Comparison of ENCODE assay signal across 8 cellular contexts in genomic region chr3:129181834-129182233, GRCh38. TPM values are rescaled to one million over a fixed set of nuclear protein-coding genes. Genes with fewer than 3 reads are reported as not detected.
A peak's percentile ranks its signal among the peaks of the same experiment; 100 is the strongest.
DNase-seq lines count a peak whose midpoint lies in the region; ATAC-seq and TF ChIP-seq lines count a peak whose summit lies in the region.

No MANE protein-coding gene starts in this region.

- H3K14ac ChIP-seq in trophoblast cell (ENCODE audit: low read length): no peak overlapping the region

- H2AK5ac ChIP-seq in trophoblast cell (ENCODE audit: low read length): no peak overlapping the region

- H3K36me3 ChIP-seq in GM06990 (ENCODE audit: control insufficient read depth, insufficient read depth, low read length): no peaks in the 10 kb centered on the region; the same call in 1 of the 2 replicates
- H3K36me3 ChIP-seq in PC-3 (ENCODE audit: low read depth, low read length): peaks cover 35% of the 10 kb centered on the region
- peaks cover 9 to 16% of the 10 kb centered on the region in 2 experiments for H3K36me3 ChIP-seq in trophoblast cell (ENCODE audit: control insufficient read depth in 1 of 2, insufficient read depth in 2 of 2, low read length in 2 of 2)

- intact Hi-C loops in PC-3 (cut with micrococcal nuclease): loop anchor here (5.0 kb wide), 1 partner anchor 45 kb away; no protein-coding TSS in a partner anchor

- no peak overlapping the region for H3K23ac ChIP-seq in trophoblast cell (ENCODE audit: low read length)

- H3K9ac ChIP-seq in PC-3 (ENCODE audit: low read length) (peak overlapping the region; percentile 100), trophoblast cell (ENCODE audit: low read length) (no peak overlapping the region)

- H3K4me3 ChIP-seq in GM06990 (replicated peaks; ENCODE audit: low read depth, low read length) (peak overlapping the region; percentile 100), PC-3 (ENCODE audit: low read length) (peak overlapping the region; percentile 84), epithelial cell of esophagus (ENCODE audit: low read length) (peak overlapping the region; percentile 85), trophoblast cell (ENCODE audit: low read depth, low read length) (no peak overlapping the region)

- H3K18ac ChIP-seq in trophoblast cell (ENCODE audit: low read length): no peak overlapping the region

- ATAC-seq in PC-3: no peak
- ATAC-seq in HG02840 (IDR thresholded peaks at IDR 0.05; ENCODE audit: low FRiP score, unreplicated experiment): no peak
- no peak for ATAC-seq in GM18520 (IDR thresholded peaks at IDR 0.05; ENCODE audit: unreplicated experiment)

- no peak overlapping the region for H4K91ac ChIP-seq in trophoblast cell (ENCODE audit: low read depth, low read length)

- H3K79me1 ChIP-seq in trophoblast cell (ENCODE audit: low read length): peaks cover 12% of the 10 kb centered on the region

- H2AFZ ChIP-seq in PC-3 (ENCODE audit: low read length): no peak overlapping the region
- H2AFZ ChIP-seq in trophoblast cell (ENCODE audit: insufficient read depth, low read length, poor library complexity): no peak overlapping the region

- DNase-seq in GM06990 (ENCODE audit: extremely low read depth, insufficient read length): no peak
- DNase-seq in PC-3: no peak
- no peak for DNase-seq in epithelial cell of esophagus (ENCODE audit: low read depth)
- DNase-seq in trophoblast cell: no peak
- DNase-seq in NCI-H524 treated with DMSO at 0.1 percent for 48 hours (lab: John Stamatoyannopoulos, UW): no peak
- DNase-seq in NCI-H1417 (lab: John Stamatoyannopoulos, UW): no peak

- H3F3A ChIP-seq in PC-3 (ENCODE audit: low read length, unreplicated experiment): no peaks in the 10 kb centered on the region

- CTCF ChIA-PET in PC-3 (lab: Charles Lee): interaction anchor here (1.8 kb wide), 1 partner anchor 63 kb away, joined by 4 read pairs; no protein-coding TSS in a partner anchor

- no TSS peak for BruUV-seq in PC-3 (replicated peaks; lab: Mats Ljungman, UMichigan)

- no CpG with 5 or more reads among the region's 2 CpGs for WGBS in trophoblast cell (ENCODE audit: extremely low coverage, insufficient coverage, insufficient read length)

- H3K9me2 ChIP-seq in PC-3 (replicated peaks; ENCODE audit: low read length): no peaks in the 10 kb centered on the region

- no peaks in the 10 kb centered on the region for H3K9me3 ChIP-seq in PC-3 (ENCODE audit: low read length)
- H3K9me3 ChIP-seq in trophoblast cell (ENCODE audit: insufficient read depth, low read depth, low read length): no peaks in the 10 kb centered on the region

- TF ChIP-seq CTCF in GM06990 (IDR thresholded peaks at IDR 0.05; ENCODE audit: insufficient read depth, low read length, poor library complexity, severe bottlenecking) (no peak), PC-3 (conservative IDR thresholded peaks at IDR 0.05; ENCODE audit: low read depth, low read length) (no peak), epithelial cell of esophagus (IDR thresholded peaks at IDR 0.05; ENCODE audit: insufficient read depth, low read depth, low read length, missing control alignments) (no peak)

- H4K20me1 ChIP-seq in PC-3 (ENCODE audit: low read length): peaks cover 54% of the 10 kb centered on the region

- no peaks in the 10 kb centered on the region for H3K27me3 ChIP-seq in GM06990 (replicated peaks; ENCODE audit: control insufficient read depth, insufficient read depth, low read length)
- H3K27me3 ChIP-seq in PC-3 (ENCODE audit: low read length): no peaks in the 10 kb centered on the region
- no peaks in the 10 kb centered on the region for H3K27me3 ChIP-seq in trophoblast cell (ENCODE audit: insufficient read depth, low read length)

- no peak overlapping the region for H3K4ac ChIP-seq in trophoblast cell (ENCODE audit: low read depth, low read length)

- H3K27ac ChIP-seq in PC-3 (ENCODE audit: low read length) (peak overlapping the region; percentile 90), trophoblast cell (ENCODE audit: low read depth, low read length) (no peak overlapping the region)

- H3K4me2 ChIP-seq in PC-3 (ENCODE audit: low read length) (peak overlapping the region; percentile 90), trophoblast cell (ENCODE audit: low read length) (peak overlapping the region; percentile 28)

- H2BK12ac ChIP-seq in trophoblast cell (ENCODE audit: low read length): no peak overlapping the region

- H3K79me2 ChIP-seq in PC-3 (ENCODE audit: low read length) (peaks cover 95% of the 10 kb centered on the region), trophoblast cell (ENCODE audit: control insufficient read depth, insufficient read depth, low read length, poor library complexity) (peaks cover 35% of the 10 kb centered on the region)

- H2BK5ac ChIP-seq in trophoblast cell (ENCODE audit: low read depth, low read length, poor library complexity): no peak overlapping the region

- H4K12ac ChIP-seq in trophoblast cell (ENCODE audit: low read depth, low read length): no peak overlapping the region

- H3K4me1 ChIP-seq in PC-3 (ENCODE audit: insufficient read depth, low read length) (peaks cover 30% of the 10 kb centered on the region), trophoblast cell (ENCODE audit: control insufficient read depth in 1 of 2, insufficient read depth in 2 of 2, low read length in 2 of 2) (no peaks in the 10 kb centered on the region)

- H2BK120ac ChIP-seq in trophoblast cell (ENCODE audit: insufficient read depth, low read length, poor library complexity): no peak overlapping the region

- no peak overlapping the region for H4K8ac ChIP-seq in trophoblast cell (ENCODE audit: low read depth, low read length)

- POLR2A ChIA-PET in PC-3 (lab: Charles Lee; ENCODE audit: unreplicated experiment): no interaction called here

RNA-seq across cellular contexts. Expression of gene CNBP, which starts 1.9 kb away (rescaled TPM):
- total RNA-seq in PC-3 (2014; rRNA removed): 220 and 267 TPM in 2 replicates
- polyA plus RNA-seq in trophoblast cell (2013): 220 and 228 TPM in 2 replicates

RNA-seq across cellular contexts. Expression of gene ISY1, which starts 21.0 kb away (rescaled TPM):
- total RNA-seq in PC-3 (2014; rRNA removed): 17.1 and 18.1 TPM in 2 replicates
- 19.1 and 19.8 TPM in 2 replicates for polyA plus RNA-seq in trophoblast cell (2013)
